ENCODE assay signal across 8 cellular contexts in genomic region chr6:116277124-116277523, GRCh38. TPM values are rescaled to one million over a fixed set of nuclear protein-coding genes. Genes with fewer than 3 reads are reported as not detected.
DNase-seq lines count a peak whose midpoint lies in the region; ATAC-seq, FAIRE-seq and TF ChIP-seq lines count a peak whose summit lies in the region.

No MANE protein-coding gene starts in this region.

- FAIRE-seq in small intestine (lab: Jason Lieb, UNC), result no peak

- POLR2A ChIA-PET in HEK293 (lab: Yijun Ruan, JAX), result interaction anchor here (0.7 to 4.7 kb wide), 4 partner anchors 8 to 294 kb away, joined by 6 to 31 read pairs (median 19); partner anchors contain the start of genes RWDD1 and TSPYL4

- CTCF ChIA-PET in HEK293 (lab: Yijun Ruan, JAX), result interaction anchor here (0.7 to 5.4 kb wide), 6 partner anchors 9 to 503 kb away, joined by 3 to 78 read pairs (median 4); no protein-coding TSS in a partner anchor

- no peak for DNase-seq in WERI-Rb-1
- DNase-seq in right cardiac atrium, result no peak
- peak; percentile 5 for DNase-seq in small intestine
- DNase-seq in SKM-1 (lab: John Stamatoyannopoulos, UW; ENCODE audit: unreplicated experiment), result no peak
- no peak for DNase-seq in stimulated activated CD4-positive, alpha-beta T cell treated with anti-CD3 and anti-CD28 coated beads, Interleukin-2, amount 100 ng/mL, for 48 hours
- DNase-seq in NCI-H146 (lab: John Stamatoyannopoulos, UW), result no peak

- intact Hi-C loops in right cardiac atrium (cut with DNase I), result loop anchor here in 2 of 4 donors (10.0 kb wide), 1 partner anchor 288 kb away; no protein-coding TSS in a partner anchor

- peaks cover 4% of the 10 kb centered on the region; the same call in 1 of the 2 replicates for H3K4me1 ChIP-seq in HEK293 (ENCODE audit: control insufficient read depth, insufficient read depth, low read length)
- peaks cover 1% of the 10 kb centered on the region for H3K4me1 ChIP-seq in right cardiac atrium (ENCODE audit: control insufficient read depth, insufficient read depth, low read length)
- peaks cover 4 to 13% of the 10 kb centered on the region in 2 donors for H3K4me1 ChIP-seq in small intestine (ENCODE audit: control insufficient read depth in 2 of 2, insufficient read depth in 1 of 2, low read depth in 1 of 2, low read length in 1 of 2)

- peaks cover 11 to 56% of the 10 kb centered on the region in 2 experiments for H3K36me3 ChIP-seq in HEK293 (ENCODE audit: control insufficient read depth in 2 of 2, insufficient read depth in 1 of 2, low read length in 2 of 2)
- peaks cover 34% of the 10 kb centered on the region for H3K36me3 ChIP-seq in WERI-Rb-1
- H3K36me3 ChIP-seq in small intestine (ENCODE audit: control insufficient read depth in 2 of 2, insufficient read depth in 2 of 2, low read length in 2 of 2), result peaks cover 5 to 8% of the 10 kb centered on the region in 2 donors

- ATAC-seq in right cardiac atrium (no peak), esophagus mucosa (no peak)

- H3K9me3 ChIP-seq in HEK293 (ENCODE audit: control insufficient read depth, insufficient read depth, low read depth, low read length) (no peaks in the 10 kb centered on the region), WERI-Rb-1 (ENCODE audit: severe bottlenecking) (no peaks in the 10 kb centered on the region), right cardiac atrium (ENCODE audit: control insufficient read depth, low read length) (no peaks in the 10 kb centered on the region), small intestine (ENCODE audit: control insufficient read depth, low read depth) (no peaks in the 10 kb centered on the region)

- H3K27me3 ChIP-seq in WERI-Rb-1 (ENCODE audit: insufficient read depth, low read depth, severe bottlenecking) (no peaks in the 10 kb centered on the region), right cardiac atrium (ENCODE audit: control insufficient read depth, insufficient read depth) (no peaks in the 10 kb centered on the region), small intestine (ENCODE audit: control insufficient read depth in 2 of 2, insufficient read depth in 2 of 2, low read length in 2 of 2) (no peaks in the 10 kb centered on the region)

- H3K4me3 ChIP-seq in HEK293 (ENCODE audit: low read depth, low read length) (peak overlapping the region; percentile 97), WERI-Rb-1 (ENCODE audit: low read depth, low read length) (peak overlapping the region; percentile 1; the same call in 1 of the 2 replicates), right cardiac atrium (ENCODE audit: low read length) (peak overlapping the region; percentile 97), small intestine (ENCODE audit: low read depth in 1 of 2, low read length in 2 of 2) (peak overlapping the region in 1 of 2 donors; percentile 82)

- no peak for TF ChIP-seq CTCF in HEK293 (tag by site-specific recombination; IDR thresholded peaks at IDR 0.05)
- TF ChIP-seq CTCF in WERI-Rb-1 (IDR thresholded peaks at IDR 0.05; ENCODE audit: low read depth, low read length), result no peak

- H3K27ac ChIP-seq in HEK293 (ENCODE audit: extremely low read depth, low read depth, low read length) (no peak overlapping the region), WERI-Rb-1 (no peak overlapping the region), right cardiac atrium (ENCODE audit: low read length) (no peak overlapping the region), small intestine (ENCODE audit: low read depth in 1 of 2, low read length in 1 of 2) (no peak overlapping the region)

- 26% methylated on average over 3 of the region's 3 CpGs for WGBS in right cardiac atrium
- WGBS in small intestine, 3 donors, result 15 to 31% (median 25%) methylated on average over 3 of the region's 3 CpGs

TF ChIP-seq in HEK293, 187 proteins besides CTCF, POLR2A, EP300 and RAD21:
- TF ChIP-seq ZNF324 (tag by site-specific recombination; IDR thresholded peaks at IDR 0.05) (no peak), ZSCAN18 (tag by site-specific recombination; IDR thresholded peaks at IDR 0.05) (no peak), ZNF354C (tag by site-specific recombination; IDR thresholded peaks at IDR 0.05; ENCODE audit: borderline replicate concordance, low read depth) (no peak), IKZF3 (tag by site-specific recombination; IDR thresholded peaks at IDR 0.05) (peak; percentile 22; the same call in 1 of the 2 replicates)

RNA-seq across cellular contexts. Expression of gene TSPYL1, which starts 2.6 kb away (rescaled TPM):
- 10 to 100 TPM; 90.2 to 98.2 (median 96.3) TPM for total RNA-seq in right cardiac atrium
- 34.9 TPM for polyA plus RNA-seq in right cardiac atrium
- 10 to 100 TPM; 25.1 to 37.9 (median 27.7) TPM for polyA plus RNA-seq in small intestine
- total RNA-seq in esophagus mucosa, result 54.0 TPM

RNA-seq across cellular contexts. Expression of gene TSPYL4, which starts 23.2 kb away (rescaled TPM):
- total RNA-seq in right cardiac atrium, result 10 to 100 TPM; 38.6 to 43.6 (median 41.9) TPM
- polyA plus RNA-seq in right cardiac atrium, result 21.4 TPM
- 10 to 100 TPM in 1 of 3 donors, 1 to 10 TPM in 2; 1.6 to 11.8 (median 2.4) TPM for polyA plus RNA-seq in small intestine
- 6.7 TPM for total RNA-seq in esophagus mucosa
